16 cellular contexts compared by ENCODE assay signal in the genomic region with DNA sequence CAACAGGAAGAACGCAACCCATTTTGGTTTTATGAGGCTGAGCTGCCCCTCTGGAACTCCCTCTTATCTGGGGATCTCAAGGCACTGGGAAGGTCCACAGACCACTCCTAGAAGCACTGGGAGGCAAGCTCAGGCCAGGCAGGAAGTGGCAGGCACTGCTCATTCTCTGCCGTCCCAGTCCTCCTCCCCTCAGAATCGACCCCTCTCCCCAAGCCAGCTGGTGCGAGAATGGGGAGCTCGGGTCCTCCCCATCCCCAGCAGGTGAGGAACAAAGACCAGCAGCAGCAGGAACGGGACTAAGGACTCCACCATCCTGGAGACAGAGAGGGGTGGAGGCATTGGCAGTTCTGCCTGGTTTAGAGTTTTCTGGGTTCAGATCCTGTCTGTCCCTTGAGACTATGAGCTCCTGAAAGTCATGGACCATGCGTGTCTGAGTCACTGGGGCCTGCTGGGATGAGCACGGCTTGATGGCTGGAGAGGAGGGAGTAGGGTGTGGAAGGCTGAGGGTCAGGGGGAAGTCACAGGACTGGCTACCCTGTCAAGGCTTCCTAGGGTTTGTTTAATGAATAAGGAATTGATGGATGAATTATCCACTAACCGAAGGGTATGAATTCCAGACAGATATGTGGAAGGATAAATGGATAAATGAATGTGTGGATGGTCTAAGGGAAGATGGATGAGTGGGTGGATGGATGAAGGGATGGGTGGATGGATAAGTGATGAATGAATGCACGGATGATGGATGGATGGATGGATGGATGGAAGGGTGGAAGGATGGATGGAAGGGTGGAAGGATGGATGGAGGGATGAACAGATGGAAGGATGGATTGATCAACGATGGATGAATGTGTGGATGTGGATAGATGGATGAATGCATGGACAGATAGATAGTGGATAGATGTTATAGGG. TPM values are rescaled to one million over a fixed set of nuclear protein-coding genes. Genes with fewer than 3 reads are reported as not detected.
DNase-seq lines count a peak whose midpoint lies in the region; FAIRE-seq and TF ChIP-seq lines count a peak whose summit lies in the region.
"Had no signal": no experiment of that assay in that cellular context is flagged by ENCODE, and none has a peak within 500 bp of the region (broad histone marks: within the 10 kb centered on the region; RNA-seq: fewer than 3 reads in every experiment).

No MANE protein-coding gene starts in this region.

- no peak overlapping the region for H2BK12ac ChIP-seq in trophoblast cell (ENCODE audit: low read length)

- 54% methylated on average over 11 of the region's 11 CpGs for WGBS in smooth muscle cell (ENCODE audit: low lambda C conversion rate)
- 100% methylated on average over 2 of the region's 11 CpGs for WGBS in trophoblast cell (ENCODE audit: extremely low coverage, insufficient coverage, insufficient read length)

- DNase-seq in activated naive CD4-positive, alpha-beta T cell (lab: John Stamatoyannopoulos, UW): no peak
- DNase-seq in NB4 (ENCODE audit: low read depth): peak; percentile 80
- DNase-seq in endothelial cell of umbilical vein (ENCODE audit: low read depth, low spot score): no peak
- DNase-seq in smooth muscle cell (lab: John Stamatoyannopoulos, UW; ENCODE audit: unreplicated experiment): no peak
- DNase-seq in trophoblast cell: no peak
- DNase-seq in NK-92 (lab: John Stamatoyannopoulos, UW; ENCODE audit: unreplicated experiment): no peak
- no peak for DNase-seq in SKM-1 treated with dmso at 0.1 percent for 144 hours (lab: John Stamatoyannopoulos, UW; ENCODE audit: unreplicated experiment)
- DNase-seq: AML-193; caudate nucleus; hippocampal formation; NCI-H510A; stimulated activated CD4-positive, alpha-beta T cell treated with anti-CD3 and anti-CD28 coated beads, Interleukin-12 subunit alpha, Interleukin-12 subunit beta, amount 100 ng/mL, for 4 hours had no signal

- H3K27me3 ChIP-seq in endothelial cell of umbilical vein (ENCODE audit: control insufficient read depth in 2 of 2, insufficient read depth in 2 of 2, low read length in 2 of 2) (no peaks in the 10 kb centered on the region), smooth muscle cell (ENCODE audit: low read depth) (no peaks in the 10 kb centered on the region), trophoblast cell (ENCODE audit: insufficient read depth, low read length) (no peaks in the 10 kb centered on the region)

- H3K9ac ChIP-seq in endothelial cell of umbilical vein (replicated peaks; ENCODE audit: extremely low read depth, insufficient read depth, low read length) (no peak overlapping the region), smooth muscle cell (ENCODE audit: low read depth) (peak overlapping the region; percentile 2), trophoblast cell (ENCODE audit: low read length) (no peak overlapping the region)

- H3K4me2 ChIP-seq in endothelial cell of umbilical vein (ENCODE audit: insufficient read depth, low read length): no peak overlapping the region
- H3K4me2 ChIP-seq in smooth muscle cell: no peak overlapping the region
- no peak overlapping the region for H3K4me2 ChIP-seq in trophoblast cell (ENCODE audit: low read length)

- no peak overlapping the region for H4K12ac ChIP-seq in trophoblast cell (ENCODE audit: low read depth, low read length)

- intact Hi-C loops in endothelial cell of umbilical vein (cut with micrococcal nuclease): loop anchor here (1.0 kb wide), 1 partner anchor 12 kb away; no protein-coding TSS in a partner anchor

- CTCF ChIA-PET in endothelial cell of umbilical vein (lab: Charles Lee): interaction anchor here (0.7 to 4.7 kb wide), 5 partner anchors 12 to 169 kb away, joined by 3 to 25 read pairs (median 4); no protein-coding TSS in a partner anchor

- POLR2A ChIA-PET in endothelial cell of umbilical vein (lab: Charles Lee): no interaction called here

- peaks cover 55% of the 10 kb centered on the region for H3K4me1 Mint-ChIP-seq in activated naive CD4-positive, alpha-beta T cell treated with anti-CD3 and anti-CD28 coated beads, Interleukin-2, amount 50 U/mL, for 24 hours

- peaks cover 24% of the 10 kb centered on the region for H3K79me1 ChIP-seq in trophoblast cell (ENCODE audit: low read length)

- no peak for TF ChIP-seq POLR2A in NB4 (IDR thresholded peaks at IDR 0.05; ENCODE audit: extremely low read depth, insufficient read length)
- TF ChIP-seq POLR2A in endothelial cell of umbilical vein (IDR thresholded peaks at IDR 0.05; ENCODE audit: low read depth, low read length): no peak

- BruUV-seq in endothelial cell of umbilical vein (replicated peaks; lab: Mats Ljungman, UMichigan): no TSS peak

- H3K23ac ChIP-seq in trophoblast cell (ENCODE audit: low read length): no peak overlapping the region

- H2AK5ac ChIP-seq in trophoblast cell (ENCODE audit: low read length): no peak overlapping the region

- peak; percentile 70 for FAIRE-seq in endothelial cell of umbilical vein (lab: Jason Lieb, UNC)
- FAIRE-seq: GM12878 had no signal

- H3K9me3 Mint-ChIP-seq in activated naive CD4-positive, alpha-beta T cell treated with anti-CD3 and anti-CD28 coated beads, Interleukin-2, amount 50 U/mL, for 24 hours: no peaks in the 10 kb centered on the region
- H3K9me3 Mint-ChIP-seq: stimulated activated effector memory CD8-positive, alpha-beta T cell treated with anti-CD3 and anti-CD28 coated beads, Interleukin-12 subunit alpha, Interleukin-12 subunit beta, amount 100 ng/mL, for 72 hours had no signal

- H3K79me2 ChIP-seq in endothelial cell of umbilical vein (ENCODE audit: control insufficient read depth, insufficient read depth, low read length) (peaks cover 37% of the 10 kb centered on the region), smooth muscle cell (ENCODE audit: low read depth) (no peaks in the 10 kb centered on the region), trophoblast cell (ENCODE audit: control insufficient read depth, insufficient read depth, low read length, poor library complexity) (peaks cover 2% of the 10 kb centered on the region)

- H3K36me3 ChIP-seq in endothelial cell of umbilical vein (ENCODE audit: control insufficient read depth in 2 of 2, extremely low read depth in 1 of 2, insufficient read depth in 2 of 2, low read length in 2 of 2): no peaks in the 10 kb centered on the region
- no peaks in the 10 kb centered on the region for H3K36me3 ChIP-seq in smooth muscle cell (ENCODE audit: low read depth)
- no peaks in the 10 kb centered on the region for H3K36me3 ChIP-seq in trophoblast cell (ENCODE audit: control insufficient read depth in 1 of 2, insufficient read depth in 2 of 2, low read length in 2 of 2)

- peak overlapping the region; percentile 61 for H3K27ac Mint-ChIP-seq in activated naive CD4-positive, alpha-beta T cell treated with anti-CD3 and anti-CD28 coated beads, Interleukin-2, amount 50 U/mL, for 24 hours
- H3K27ac Mint-ChIP-seq: stimulated activated effector memory CD8-positive, alpha-beta T cell treated with anti-CD3 and anti-CD28 coated beads, Interleukin-12 subunit alpha, Interleukin-12 subunit beta, amount 100 ng/mL, for 72 hours had no signal

- H3F3A ChIP-seq in smooth muscle cell (ENCODE audit: low read depth): peaks cover 10% of the 10 kb centered on the region

- no peaks in the 10 kb centered on the region for H4K20me1 ChIP-seq in endothelial cell of umbilical vein (replicated peaks; ENCODE audit: control insufficient read depth, extremely low read depth, insufficient read depth, low read length)
- H4K20me1 ChIP-seq in smooth muscle cell (ENCODE audit: low read depth): no peaks in the 10 kb centered on the region

- H2BK120ac ChIP-seq in trophoblast cell (ENCODE audit: insufficient read depth, low read length, poor library complexity): no peak overlapping the region

- dilution Hi-C loops in endothelial cell of umbilical vein (cut with MboI; ENCODE audit: extremely low pct_ligation_motif_present, low sequenced_read_pairs): no loop called here

- H3K14ac ChIP-seq in trophoblast cell (ENCODE audit: low read length): no peak overlapping the region

- no peak overlapping the region for H2AFZ ChIP-seq in endothelial cell of umbilical vein (ENCODE audit: low read depth, low read length)
- H2AFZ ChIP-seq in smooth muscle cell (ENCODE audit: low read depth): no peak overlapping the region
- no peak overlapping the region for H2AFZ ChIP-seq in trophoblast cell (ENCODE audit: insufficient read depth, low read length, poor library complexity)

- H2BK5ac ChIP-seq in trophoblast cell (ENCODE audit: low read depth, low read length, poor library complexity): no peak overlapping the region

- no peak overlapping the region for H3K18ac ChIP-seq in trophoblast cell (ENCODE audit: low read length)

- TF ChIP-seq CTCF in NB4 (IDR thresholded peaks at IDR 0.05; ENCODE audit: low read depth, low read length): no peak
- no peak for TF ChIP-seq CTCF in endothelial cell of umbilical vein (IDR thresholded peaks at IDR 0.05; ENCODE audit: extremely low read depth in 1 of 2, insufficient read depth in 1 of 2, low read depth in 1 of 2, low read length in 2 of 2)
- no peak for TF ChIP-seq CTCF in smooth muscle cell (IDR thresholded peaks at IDR 0.05; ENCODE audit: borderline replicate concordance, insufficient read depth, poor library complexity, severe bottlenecking)

- no peaks in the 10 kb centered on the region for H3K9me3 ChIP-seq in endothelial cell of umbilical vein (replicated peaks; ENCODE audit: control insufficient read depth, insufficient read depth, low read length)
- no peaks in the 10 kb centered on the region for H3K9me3 ChIP-seq in smooth muscle cell (replicated peaks; ENCODE audit: low read depth)
- peaks cover 2% of the 10 kb centered on the region for H3K9me3 ChIP-seq in trophoblast cell (ENCODE audit: insufficient read depth, low read depth, low read length)

- H3K4me3 ChIP-seq in NB4 (ENCODE audit: low read depth, low read length) (no peak overlapping the region), endothelial cell of umbilical vein (replicated peaks in 1 of 3; ENCODE audit: insufficient read depth in 1 of 3, low read depth in 1 of 3, low read length in 3 of 3) (no peak overlapping the region), smooth muscle cell (no peak overlapping the region), trophoblast cell (ENCODE audit: low read depth, low read length) (no peak overlapping the region)
- H3K4me3 ChIP-seq: GM12878 had no signal

- H3K4me3 Mint-ChIP-seq in activated naive CD4-positive, alpha-beta T cell treated with anti-CD3 and anti-CD28 coated beads, Interleukin-2, amount 50 U/mL, for 24 hours: no peak overlapping the region
- H3K4me3 Mint-ChIP-seq: stimulated activated effector memory CD8-positive, alpha-beta T cell treated with anti-CD3 and anti-CD28 coated beads, Interleukin-12 subunit alpha, Interleukin-12 subunit beta, amount 100 ng/mL, for 72 hours had no signal

- H3K27me3 Mint-ChIP-seq in activated naive CD4-positive, alpha-beta T cell treated with anti-CD3 and anti-CD28 coated beads, Interleukin-2, amount 50 U/mL, for 24 hours: no peaks in the 10 kb centered on the region

- peak overlapping the region; percentile 86 for H3K27ac ChIP-seq in endothelial cell of umbilical vein (ENCODE audit: insufficient read depth, low read depth, low read length)
- H3K27ac ChIP-seq in smooth muscle cell (ENCODE audit: low read depth): peak overlapping the region; percentile 93
- no peak overlapping the region for H3K27ac ChIP-seq in trophoblast cell (ENCODE audit: low read depth, low read length)

- no peak overlapping the region for H3K4ac ChIP-seq in trophoblast cell (ENCODE audit: low read depth, low read length)

- no peak overlapping the region for H4K91ac ChIP-seq in trophoblast cell (ENCODE audit: low read depth, low read length)

- no peaks in the 10 kb centered on the region for H3K36me3 Mint-ChIP-seq in activated naive CD4-positive, alpha-beta T cell treated with anti-CD3 and anti-CD28 coated beads, Interleukin-2, amount 50 U/mL, for 24 hours

- H4K8ac ChIP-seq in trophoblast cell (ENCODE audit: low read depth, low read length): no peak overlapping the region

- H3K9me1 ChIP-seq in endothelial cell of umbilical vein (replicated peaks; ENCODE audit: control insufficient read depth, extremely low read depth, insufficient read depth, low read length): no peaks in the 10 kb centered on the region

- H3K4me1 ChIP-seq in endothelial cell of umbilical vein (ENCODE audit: control insufficient read depth, extremely low read depth, insufficient read depth, low read length): peaks cover 59% of the 10 kb centered on the region
- H3K4me1 ChIP-seq in smooth muscle cell (ENCODE audit: low read depth): peaks cover 16% of the 10 kb centered on the region
- H3K4me1 ChIP-seq in trophoblast cell (ENCODE audit: control insufficient read depth in 1 of 2, insufficient read depth in 2 of 2, low read length in 2 of 2): peaks cover 38 to 43% of the 10 kb centered on the region in 2 experiments

RNA-seq across cellular contexts. Expression of a gene that starts 6.4 kb away (rescaled TPM):
- total RNA-seq in endothelial cell of umbilical vein (7.0 and 14.4 TPM in 2 replicates), smooth muscle cell (not detected in 2 replicates)
- polyA plus RNA-seq in endothelial cell of umbilical vein (3.8 TPM in 2 replicates), smooth muscle cell (0.33 and 1.1 TPM in 2 replicates)
- 4.3 and 4.4 TPM in 2 replicates for polyA plus RNA-seq in endothelial cell of umbilical vein (2011; cell fraction: cytosol; rRNA removed)
- polyA plus RNA-seq in endothelial cell of umbilical vein (2011; cell fraction: nucleus; rRNA removed): 4.6 and 6.6 TPM in 2 replicates
- 8.0 and 18.4 TPM in 2 replicates for polyA plus RNA-seq in endothelial cell of umbilical vein (2012)
- polyA minus RNA-seq in endothelial cell of umbilical vein: 3.2 and 11.9 TPM in 2 replicates
- polyA minus RNA-seq in endothelial cell of umbilical vein (2011; cell fraction: cytosol; rRNA and poly(A)+ RNA removed): not detected
- polyA minus RNA-seq in endothelial cell of umbilical vein (2011; cell fraction: nucleus; rRNA and poly(A)+ RNA removed): 3.0 and 4.4 TPM in 2 replicates
- 0.05 and 0.11 TPM in 2 replicates for polyA plus RNA-seq in trophoblast cell (2013)
- total RNA-seq: myocyte had no signal
